In the genomic region with DNA sequence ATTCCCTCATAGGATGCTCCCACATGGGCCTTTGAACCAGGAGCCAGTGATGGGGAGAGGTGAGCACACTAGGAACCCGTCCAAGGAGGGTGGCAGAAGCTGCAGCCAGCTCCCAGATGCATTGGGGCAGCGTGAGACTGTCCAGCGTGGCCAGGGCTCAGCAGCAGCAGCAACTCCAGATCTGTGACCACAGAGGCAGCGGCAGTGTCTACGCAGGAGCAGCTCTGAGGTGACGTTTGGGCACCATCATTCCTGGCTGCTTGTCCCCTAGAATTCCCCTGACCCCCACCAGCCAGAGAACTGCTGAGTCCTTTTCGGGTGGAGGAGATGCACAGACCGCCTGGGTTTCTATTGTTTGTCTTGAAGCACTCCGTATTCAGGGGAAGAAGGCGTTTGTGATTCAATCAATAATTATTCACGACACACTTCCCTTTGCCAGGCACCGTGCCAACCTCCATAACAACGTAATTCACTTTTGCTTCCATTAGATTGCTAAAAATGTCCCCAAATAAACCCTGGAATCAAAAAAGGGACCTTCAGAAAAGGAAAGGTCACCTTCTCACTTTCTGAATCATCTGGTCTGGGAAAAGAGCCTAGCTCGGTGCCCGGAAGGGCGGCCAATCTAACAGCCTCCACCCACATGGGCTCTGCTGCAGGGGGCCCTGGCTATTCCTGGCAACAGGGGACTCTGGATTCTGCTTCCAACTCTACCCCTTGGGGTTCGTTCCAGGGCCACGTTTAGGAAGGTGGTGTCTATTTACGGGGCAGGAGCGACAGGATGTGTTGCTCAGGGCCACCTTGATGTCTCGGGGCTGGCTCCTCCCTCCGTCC, we compare ENCODE assay signal across 31 cellular contexts. TPM values are rescaled to one million over a fixed set of nuclear protein-coding genes. Genes with fewer than 3 reads are reported as not detected.
DNase-seq lines count a peak whose midpoint lies in the region; ATAC-seq and TF ChIP-seq lines count a peak whose summit lies in the region.
"Had no signal": no experiment of that assay in that cellular context is flagged by ENCODE, and none has a peak within 500 bp of the region (broad histone marks: within the 10 kb centered on the region; RNA-seq: fewer than 3 reads in every experiment).

No MANE protein-coding gene starts in this region.

- no peaks in the 10 kb centered on the region for H3K9me3 Mint-ChIP-seq in Caco-2 (ENCODE audit: unreplicated experiment)
- H3K9me3 Mint-ChIP-seq: IgD-negative memory B cell had no signal

- H3K9me3 ChIP-seq in A673 (ENCODE audit: low read depth, low read length, poor library complexity, severe bottlenecking) (no peaks in the 10 kb centered on the region), Caco-2 (peaks cover 8% of the 10 kb centered on the region), body of pancreas (no peaks in the 10 kb centered on the region)
- H3K9me3 ChIP-seq: ascending aorta, stomach, tibial nerve had no signal

- DNase-seq in A673 (ENCODE audit: low spot score) (peak; percentile 11), Caco-2 (no peak), body of pancreas (peak in 2 of 4 donors; percentile 35 to 41), midbrain (lab: John Stamatoyannopoulos, UW) (peak; percentile 30), cerebellar nuclear complex (lab: John Stamatoyannopoulos, UW) (no peak), OCI-M1 (lab: John Stamatoyannopoulos, UW) (no peak)
- DNase-seq: activated CD4-positive, alpha-beta T cell treated with anti-CD3 and anti-CD28 coated beads for 48 hours; activated CD8-positive, alpha-beta memory T cell treated with anti-CD3 and anti-CD28 coated beads for 24 hours; activated gamma-delta T cell; activated naive CD8-positive, alpha-beta T cell treated with anti-CD3 and anti-CD28 coated beads, Interleukin-2, amount 10 ng/mL, durations not matched to agents 7 days and 5 days; activated T-cell treated with anti-CD3 and anti-CD28 coated beads, Interleukin-2, amount 50 U/mL, for 24 hours; islet precursor cell; left ventricle myocardium superior; naive thymus-derived CD8-positive, alpha-beta T cell; NCI-H1105; NCI-H2081; NCI-H510A treated with DMSO at 0.1 percent for 48 hours; occipital lobe; stimulated activated CD8-positive, alpha-beta memory T cell treated with anti-CD3 and anti-CD28 coated beads, Interleukin-4, amount 100 ng/mL, for 48 hours; stomach; T1000; WERI-Rb-1 had no signal

- no peaks in the 10 kb centered on the region for H3K27me3 Mint-ChIP-seq in Caco-2 (ENCODE audit: insufficient read depth, unreplicated experiment)

- H3K36me3 ChIP-seq in A673 (ENCODE audit: insufficient read depth, low read length, poor library complexity, severe bottlenecking), result no peaks in the 10 kb centered on the region
- H3K36me3 ChIP-seq in Caco-2 (ENCODE audit: control insufficient read depth, insufficient read depth, low read length), result no peaks in the 10 kb centered on the region
- H3K36me3 ChIP-seq in body of pancreas (replicated peaks in 1 of 2; ENCODE audit: insufficient read depth in 1 of 2, low read depth in 2 of 2), result no peaks in the 10 kb centered on the region
- H3K36me3 ChIP-seq: ascending aorta, stomach, tibial nerve, WERI-Rb-1 had no signal

- H3K27ac ChIP-seq in A673 (ENCODE audit: low read depth, low read length, poor library complexity, severe bottlenecking) (no peak overlapping the region), body of pancreas (peak overlapping the region; percentile 77 to 79 (median 78))
- H3K27ac ChIP-seq: ascending aorta, C4-2B, dorsolateral prefrontal cortex, WERI-Rb-1 had no signal

- ATAC-seq in body of pancreas, result no peak
- ATAC-seq in GM18858 (IDR thresholded peaks at IDR 0.05; ENCODE audit: unreplicated experiment), result no peak
- ATAC-seq: left ventricle myocardium superior; naive thymus-derived CD8-positive, alpha-beta T cell; Panc1 had no signal

- 41 to 45% methylated on average over 17 to 22 of the region's 22 CpGs for WGBS in body of pancreas, 2 donors

- BruUV-seq in A673 (replicated peaks; lab: Mats Ljungman, UMichigan) (no TSS peak), Caco-2 (replicated peaks; lab: Mats Ljungman, UMichigan) (no TSS peak)

- TF ChIP-seq POLR2A in body of pancreas (IDR thresholded peaks at IDR 0.05), result no peak

- peaks cover 19% of the 10 kb centered on the region for H3K36me3 Mint-ChIP-seq in Caco-2 (ENCODE audit: insufficient read depth, unreplicated experiment)
- H3K36me3 Mint-ChIP-seq: activated naive CD8-positive, alpha-beta T cell treated with anti-CD3 and anti-CD28 coated beads, Interleukin-2, amount 10 ng/mL, durations not matched to agents 7 days and 5 days; IgD-negative memory B cell; mesothelial cell of epicardium; naive thymus-derived CD8-positive, alpha-beta T cell had no signal

- POLR2A ChIA-PET in A673 (lab: Charles Lee; ENCODE audit: low non-redundant PET) (no interaction called here), Caco-2 (lab: Charles Lee) (no interaction called here)

- H3K4me1 ChIP-seq in A673 (ENCODE audit: insufficient read depth, low read length, poor library complexity, severe bottlenecking) (no peaks in the 10 kb centered on the region), Caco-2 (peaks cover 29% of the 10 kb centered on the region), body of pancreas (peaks cover 36% of the 10 kb centered on the region)
- H3K4me1 ChIP-seq: ascending aorta had no signal

- TF ChIP-seq CTCF in A673 (conservative IDR thresholded peaks at IDR 0.05; ENCODE audit: low read depth, low read length) (no peak), Caco-2 (IDR thresholded peaks at IDR 0.05; ENCODE audit: insufficient read depth in 1 of 2, low read depth in 1 of 2, low read length in 1 of 2, severe bottlenecking in 1 of 2, unreplicated experiment in 1 of 2) (no peak), body of pancreas (IDR thresholded peaks at IDR 0.05) (no peak)

- intact Hi-C loops in A673 (cut with micrococcal nuclease; ENCODE audit: unreplicated experiment) (no loop called here), Caco-2 (cut with micrococcal nuclease; ENCODE audit: unreplicated experiment) (no loop called here), body of pancreas (cut with DNase I) (no loop called here)

- CTCF ChIA-PET in A673 (lab: Charles Lee) (no interaction called here), Caco-2 (lab: Charles Lee) (no interaction called here)

- H3K4me3 ChIP-seq in A673 (ENCODE audit: low read depth, low read length, poor library complexity, severe bottlenecking) (no peak overlapping the region), Caco-2 (ENCODE audit: low read depth, low read length) (no peak overlapping the region), body of pancreas (no peak overlapping the region)
- H3K4me3 ChIP-seq: ascending aorta, skin epidermis, stomach, tibial nerve had no signal

- no peaks in the 10 kb centered on the region for H3K27me3 ChIP-seq in A673 (replicated peaks; ENCODE audit: insufficient read depth, low read depth, low read length, poor library complexity)
- H3K27me3 ChIP-seq in Caco-2 (replicated peaks; ENCODE audit: control insufficient read depth, insufficient read depth, low read length), result no peaks in the 10 kb centered on the region
- H3K27me3 ChIP-seq in body of pancreas, result no peaks in the 10 kb centered on the region
- H3K27me3 ChIP-seq: ascending aorta, tibial nerve had no signal

- H3K4me3 Mint-ChIP-seq in Caco-2 (ENCODE audit: unreplicated experiment), result no peak overlapping the region
- H3K4me3 Mint-ChIP-seq: activated naive CD8-positive, alpha-beta T cell treated with anti-CD3 and anti-CD28 coated beads, Interleukin-2, amount 10 ng/mL, durations not matched to agents 7 days and 5 days; activated T-cell treated with anti-CD3 and anti-CD28 coated beads, Interleukin-2, amount 50 U/mL, for 24 hours; IgD-negative memory B cell; mesothelial cell of epicardium; naive thymus-derived CD8-positive, alpha-beta T cell had no signal

- peak overlapping the region; percentile 95 for H3K27ac Mint-ChIP-seq in Caco-2 (ENCODE audit: unreplicated experiment)
- H3K27ac Mint-ChIP-seq: activated naive CD8-positive, alpha-beta T cell treated with anti-CD3 and anti-CD28 coated beads, Interleukin-2, amount 10 ng/mL, durations not matched to agents 7 days and 5 days; activated T-cell treated with anti-CD3 and anti-CD28 coated beads, Interleukin-2, amount 50 U/mL, for 24 hours; IgD-negative memory B cell; mesothelial cell of epicardium had no signal

- H3K4me1 Mint-ChIP-seq in Caco-2 (ENCODE audit: low read depth, unreplicated experiment), result peaks cover 22% of the 10 kb centered on the region

RNA-seq across cellular contexts. Expression of gene BDKRB2, which starts 11.4 kb away (rescaled TPM):
- total RNA-seq in A673 (2021) (0.21 and 0.31 TPM in 2 replicates), Caco-2 (2022) (1.4 and 2.0 TPM in 2 replicates), body of pancreas (10 to 100 TPM in 1 of 2 donors, 1 to 10 TPM in 1; 9.6 to 11.4 TPM)
- total RNA-seq: activated naive CD8-positive, alpha-beta T cell treated with anti-CD3 and anti-CD28 coated beads, Interleukin-2, amount 10 ng/mL, durations not matched to agents 7 days and 5 days; naive thymus-derived CD8-positive, alpha-beta T cell had no signal

Comparison
In these comparisons a context has a peak if more than half of its experiments do, and no peak if none do; other contexts are left out.
1. DNase-seq: peak in A673 (single experiment) and midbrain (single experiment); none in Caco-2 (0 of 2), cerebellar nuclear complex (0 of 2) and OCI-M1 (single experiment).